ENCODE assay signal across 34 cellular contexts in genomic region chr12:130458341-130458740, GRCh38.
"Had no signal": no experiment of that assay in that cellular context is flagged by ENCODE, and none has a peak within 500 bp of the region (broad histone marks: within the 10 kb centered on the region; RNA-seq: fewer than 3 reads in every experiment).

No MANE protein-coding gene starts in this region.

- H3K9me3 ChIP-seq: MG63 had no signal

- H3K9ac ChIP-seq: KMS-11 had no signal

- H3K27ac ChIP-seq: KMS-11 had no signal

- H3K4me3 ChIP-seq: MG63 had no signal

- H3K27me3 ChIP-seq: MG63 had no signal

- DNase-seq: Karpas-422, Kasumi-1, MG63, MM.1S, MV-4-11, NCI-H1048, NCI-H1092, NCI-H1092 treated with DMSO at 0.1 percent for 48 hours, NCI-H1105, NCI-H1105 treated with DMSO at 0.1 percent for 48 hours, NCI-H1417, NCI-H1417 treated with DMSO at 0.1 percent for 48 hours, NCI-H1436, NCI-H1436 treated with DMSO at 0.1 percent for 48 hours, NCI-H146, NCI-H1694, NCI-H1694 treated with DMSO at 0.1 percent for 48 hours, NCI-H187, NCI-H187 treated with DMSO at 0.1 percent for 48 hours, NCI-H1930, NCI-H2029, NCI-H2029 treated with DMSO at 0.1 percent for 48 hours, NCI-H2081, NCI-H2081 treated with DMSO at 0.1 percent for 48 hours, NCI-H2107, NCI-H2171, NCI-H2171 treated with DMSO at 0.1 percent for 48 hours, NCI-H2227 treated with DMSO at 0.1 percent for 48 hours, NCI-H226, NCI-H345, NCI-H446, NCI-H446 treated with DMSO at 0.1 percent for 48 hours, NCI-H510A had no signal

- H3K36me3 ChIP-seq: MG63 had no signal

- H3K4me2 ChIP-seq: KMS-11 had no signal
